9 cellular contexts compared by ENCODE assay signal in genomic region chr7:42014625-42015412, GRCh38.
DNase-seq lines count a peak whose midpoint lies in the region; ATAC-seq, FAIRE-seq and TF ChIP-seq lines count a peak whose summit lies in the region.
"Had no signal": no experiment of that assay in that cellular context is flagged by ENCODE, and none has a peak within 500 bp of the region (broad histone marks: within the 10 kb centered on the region; RNA-seq: fewer than 3 reads in every experiment).

No MANE protein-coding gene starts in this region.

- H3K36me3 ChIP-seq in GM12878 (ENCODE audit: control insufficient read depth in 2 of 2, insufficient read depth in 2 of 2, low read length in 1 of 2), result no peaks in the 10 kb centered on the region
- no peaks in the 10 kb centered on the region for H3K36me3 ChIP-seq in liver (ENCODE audit: control insufficient read depth in 4 of 4, insufficient read depth in 3 of 4, low read depth in 1 of 4, low read length in 3 of 4)
- no peaks in the 10 kb centered on the region for H3K36me3 ChIP-seq in transverse colon

- in situ Hi-C loops in GM12878 (cut with MboI), result no loop called here
- in situ Hi-C loops in transverse colon (cut with MboI; ENCODE audit: low pct_ligation_motif_present in 1 of 4, low pct_unique_long_range_greater_than_20kb in 1 of 4, low sequenced_read_pairs in 3 of 4), result no loop called here

- intact Hi-C loops in GM12878 (cut with micrococcal nuclease; ENCODE audit: unreplicated experiment) (no loop called here), transverse colon (cut with DNase I; ENCODE audit: low total_unique reads) (no loop called here)

- ATAC-seq in GM12878 (no peak), GM18861 (IDR thresholded peaks at IDR 0.05; ENCODE audit: unreplicated experiment) (no peak)

- H3K79me2 ChIP-seq in GM12878 (ENCODE audit: control insufficient read depth, insufficient read depth, low read length), result no peaks in the 10 kb centered on the region

- no peaks in the 10 kb centered on the region for H4K20me1 ChIP-seq in GM12878 (ENCODE audit: control insufficient read depth, insufficient read depth)

- FAIRE-seq in GM12878 (lab: Jason Lieb, UNC), result peak; percentile 47
- FAIRE-seq: endometrium had no signal

- TF ChIP-seq EP300 in GM12878 (IDR thresholded peaks at IDR 0.05; ENCODE audit: borderline replicate concordance in 1 of 2, control insufficient read depth in 1 of 2, low read depth in 2 of 2, low read length in 2 of 2), result no peak
- TF ChIP-seq EP300 in transverse colon (IDR thresholded peaks at IDR 0.05; ENCODE audit: low read depth), result no peak

- H3K9me3 ChIP-seq in GM12878 (replicated peaks; ENCODE audit: control insufficient read depth, insufficient read depth, low read length), result peaks cover 3% of the 10 kb centered on the region; the same call in 2 of the 3 replicates
- H3K9me3 ChIP-seq in liver (ENCODE audit: control insufficient read depth in 4 of 4, low read length in 3 of 4), result peaks cover 4 to 10% (median 6%) of the 10 kb centered on the region in 4 donors
- no peaks in the 10 kb centered on the region for H3K9me3 ChIP-seq in transverse colon

- peak; percentile 26 to 75 (median 67) for TF ChIP-seq CTCF in GM12878 (IDR thresholded peaks at IDR 0.05 in 2 of 3, conservative IDR thresholded peaks at IDR 0.05 in 1 of 3; ENCODE audit: control insufficient read depth in 2 of 3, extremely low read depth in 1 of 3, insufficient read depth in 1 of 3, low read depth in 3 of 3, low read length in 3 of 3)
- peak; percentile 43 for TF ChIP-seq CTCF in liver (IDR thresholded peaks at IDR 0.05; ENCODE audit: low read depth, low read length, missing input control)
- TF ChIP-seq CTCF in transverse colon (IDR thresholded peaks at IDR 0.05), result peak; percentile 59 to 75 (median 67)

- H3K4me3 ChIP-seq in GM12878 (no peak overlapping the region), liver (ENCODE audit: low read depth in 1 of 3, low read length in 3 of 3) (no peak overlapping the region), transverse colon (no peak overlapping the region)

- TF ChIP-seq POLR2A in GM12878 (IDR thresholded peaks at IDR 0.05; ENCODE audit: low read depth, low read length), result no peak
- no peak for TF ChIP-seq POLR2A in transverse colon (IDR thresholded peaks at IDR 0.05)

- H2AFZ ChIP-seq in GM12878 (ENCODE audit: control insufficient read depth, low read depth, low read length), result no peak overlapping the region

- H3K9ac ChIP-seq in GM12878 (ENCODE audit: control insufficient read depth, insufficient read depth, low read length) (no peak overlapping the region), liver (ENCODE audit: low read depth in 1 of 2, low read length in 2 of 2) (no peak overlapping the region)

- CTCF ChIA-PET in GM12878 (lab: Yijun Ruan, JAX), result interaction anchor here (0.8 to 1.5 kb wide), 6 partner anchors 11 to 829 kb away, joined by 3 to 6 read pairs (median 3); no protein-coding TSS in a partner anchor

- no peak overlapping the region for H3K4me2 ChIP-seq in GM12878 (ENCODE audit: control insufficient read depth, insufficient read depth)

- DNase-seq in activated effector memory CD4-positive, alpha-beta T cell treated with anti-CD3 and anti-CD28 coated beads, Interleukin-2, amount 50 U/mL, for 16 hours, result peak; percentile 64
- no peak for DNase-seq in activated effector memory CD4-positive, alpha-beta T cell treated with Interleukin-2 at 50 U/mL for 16 hours
- DNase-seq in NCI-H69 (lab: John Stamatoyannopoulos, UW) (peak; percentile 9), GM12878 (ENCODE audit: low read depth, low spot score) (no peak), transverse colon (peak; percentile 26)
- DNase-seq in stimulated activated naive CD4-positive, alpha-beta T cell (lab: John Stamatoyannopoulos, UW), result no peak

- H3K4me1 ChIP-seq in GM12878 (ENCODE audit: control insufficient read depth, insufficient read depth, low read length) (0 out of 2 replicates have a peak, but pooled peaks cover 3% of the 10 kb centered on the region), liver (ENCODE audit: control insufficient read depth in 4 of 4, insufficient read depth in 4 of 4, low read length in 3 of 4) (no peaks in the 10 kb centered on the region), transverse colon (peaks cover 0 to 10% (median 6%) of the 10 kb centered on the region in 4 donors)

- WGBS in GM12878 (ENCODE audit: insufficient coverage, insufficient replicate concordance, low lambda C conversion rate, missing lambda C conversion rate), result 0% methylated on average over 7 of the region's 7 CpGs
- 40% methylated on average over 7 of the region's 7 CpGs for WGBS in liver
- WGBS in transverse colon (ENCODE audit: low coverage in 1 of 2), 2 donors, result 44 to 57% methylated on average over 7 of the region's 7 CpGs

- H3K27me3 ChIP-seq in GM12878 (replicated peaks in 1 of 2; ENCODE audit: control insufficient read depth in 2 of 2, insufficient read depth in 2 of 2, low read length in 1 of 2) (no peaks in the 10 kb centered on the region; a peak in 1 of 4 replicates), liver (ENCODE audit: control insufficient read depth in 4 of 4, insufficient read depth in 4 of 4, low read length in 3 of 4) (no peaks in the 10 kb centered on the region), transverse colon (no peaks in the 10 kb centered on the region)

- H3K27ac ChIP-seq in GM12878 (ENCODE audit: control insufficient read depth, insufficient read depth) (no peak overlapping the region), liver (ENCODE audit: low read depth in 1 of 2, low read length in 2 of 2) (no peak overlapping the region), transverse colon (peak overlapping the region in 2 of 4 donors; percentile 56 to 66)

- RAD21 ChIA-PET in GM12878 (lab: Charles Lee; ENCODE audit: unreplicated experiment), result no interaction called here

- POLR2A ChIA-PET in GM12878 (lab: Charles Lee), result no interaction called here

- no TSS peak for BruUV-seq in GM12878 (replicated peaks; lab: Mats Ljungman, UMichigan)

- peak; percentile 50 for TF ChIP-seq RAD21 in GM12878 (IDR thresholded peaks at IDR 0.05; ENCODE audit: insufficient read depth, low read depth, low read length)
- TF ChIP-seq RAD21 in liver (IDR thresholded peaks at IDR 0.05), result peak; percentile 49 to 61

- SMC1A ChIA-PET in GM12878 (lab: Charles Lee; ENCODE audit: uncharacterized antibody, unreplicated experiment), result no interaction called here

TF ChIP-seq in GM12878, 131 proteins besides CTCF, POLR2A, EP300 and RAD21:
- TF ChIP-seq FOS (IDR thresholded peaks at IDR 0.05; ENCODE audit: borderline replicate concordance, extremely low read depth, insufficient read length), result no peak
- TF ChIP-seq CBX5 (IDR thresholded peaks at IDR 0.05; ENCODE audit: low read depth), result peak; percentile 73; the same call in 1 of the 2 replicates

TF ChIP-seq in liver, 16 proteins besides CTCF, POLR2A, EP300 and RAD21 (continues in another document):
- TF ChIP-seq ATF3 (IDR thresholded peaks at IDR 0.05), result no peak
- no peak for TF ChIP-seq SP1 (IDR thresholded peaks at IDR 0.05)
- no peak for TF ChIP-seq HNF4G (IDR thresholded peaks at IDR 0.05)
- TF ChIP-seq TAF1 (conservative IDR thresholded peaks at IDR 0.05), result no peak
- no peak for TF ChIP-seq FOXA1 (IDR thresholded peaks at IDR 0.05)
- TF ChIP-seq, protein P1, sequence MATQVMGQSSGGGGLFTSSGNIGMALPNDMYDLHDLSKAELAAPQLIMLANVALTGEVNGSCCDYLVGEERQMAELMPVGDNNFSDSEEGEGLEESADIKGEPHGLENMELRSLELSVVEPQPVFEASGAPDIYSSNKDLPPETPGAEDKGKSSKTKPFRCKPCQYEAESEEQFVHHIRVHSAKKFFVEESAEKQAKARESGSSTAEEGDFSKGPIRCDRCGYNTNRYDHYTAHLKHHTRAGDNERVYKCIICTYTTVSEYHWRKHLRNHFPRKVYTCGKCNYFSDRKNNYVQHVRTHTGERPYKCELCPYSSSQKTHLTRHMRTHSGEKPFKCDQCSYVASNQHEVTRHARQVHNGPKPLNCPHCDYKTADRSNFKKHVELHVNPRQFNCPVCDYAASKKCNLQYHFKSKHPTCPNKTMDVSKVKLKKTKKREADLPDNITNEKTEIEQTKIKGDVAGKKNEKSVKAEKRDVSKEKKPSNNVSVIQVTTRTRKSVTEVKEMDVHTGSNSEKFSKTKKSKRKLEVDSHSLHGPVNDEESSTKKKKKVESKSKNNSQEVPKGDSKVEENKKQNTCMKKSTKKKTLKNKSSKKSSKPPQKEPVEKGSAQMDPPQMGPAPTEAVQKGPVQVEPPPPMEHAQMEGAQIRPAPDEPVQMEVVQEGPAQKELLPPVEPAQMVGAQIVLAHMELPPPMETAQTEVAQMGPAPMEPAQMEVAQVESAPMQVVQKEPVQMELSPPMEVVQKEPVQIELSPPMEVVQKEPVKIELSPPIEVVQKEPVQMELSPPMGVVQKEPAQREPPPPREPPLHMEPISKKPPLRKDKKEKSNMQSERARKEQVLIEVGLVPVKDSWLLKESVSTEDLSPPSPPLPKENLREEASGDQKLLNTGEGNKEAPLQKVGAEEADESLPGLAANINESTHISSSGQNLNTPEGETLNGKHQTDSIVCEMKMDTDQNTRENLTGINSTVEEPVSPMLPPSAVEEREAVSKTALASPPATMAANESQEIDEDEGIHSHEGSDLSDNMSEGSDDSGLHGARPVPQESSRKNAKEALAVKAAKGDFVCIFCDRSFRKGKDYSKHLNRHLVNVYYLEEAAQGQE (IDR thresholded peaks at IDR 0.05), result no peak
- no peak for TF ChIP-seq YY1 (IDR thresholded peaks at IDR 0.05)
- no peak for TF ChIP-seq JUND (IDR thresholded peaks at IDR 0.05)
- TF ChIP-seq RXRA (IDR thresholded peaks at IDR 0.05), result no peak
- no peak for TF ChIP-seq EGR1 (IDR thresholded peaks at IDR 0.05; ENCODE audit: low read depth in 2 of 2)
- no peak for TF ChIP-seq GABPA (IDR thresholded peaks at IDR 0.05 in 1 of 2, conservative IDR thresholded peaks at IDR 0.05 in 1 of 2)
- TF ChIP-seq NR2F2 (IDR thresholded peaks at IDR 0.05), result no peak

Comparison
In these comparisons a context has a peak if more than half of its experiments do, and no peak if none do; other contexts are left out.
1. DNase-seq: peak in activated effector memory CD4-positive, alpha-beta T cell treated with anti-CD3 and anti-CD28 coated beads, Interleukin-2, amount 50 U/mL, for 16 hours (single experiment), NCI-H69 (single experiment) and transverse colon (single experiment); none in activated effector memory CD4-positive, alpha-beta T cell treated with Interleukin-2 at 50 U/mL for 16 hours (single experiment), GM12878 (single experiment) and stimulated activated naive CD4-positive, alpha-beta T cell (0 of 6).
2. Peak in every context shown above with its lines, with median percentiles within 50 percentile points of each other: CTCF ChIP-seq.